Comparison of ENCODE assay signal across 20 cellular contexts in the genomic region with DNA sequence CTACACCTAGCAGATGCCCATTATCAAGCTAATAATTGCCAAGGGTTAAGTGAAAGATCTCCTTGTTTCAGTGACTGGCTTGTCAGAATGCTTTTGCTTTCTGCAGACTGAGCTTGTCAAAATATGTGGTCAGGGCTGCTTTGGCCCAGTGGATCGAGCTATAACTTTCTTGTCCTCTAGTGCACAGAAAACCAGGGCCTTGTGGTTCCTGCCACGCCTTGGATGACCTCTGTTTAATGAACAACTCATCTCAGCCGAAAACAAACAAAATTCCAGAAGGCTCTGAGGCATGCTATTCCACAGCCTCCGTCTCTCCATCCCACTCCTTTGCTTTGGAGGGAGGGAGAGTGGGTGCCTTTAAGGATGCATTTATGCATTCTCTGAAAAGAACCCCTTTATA. TPM values are rescaled to one million over a fixed set of nuclear protein-coding genes. Genes with fewer than 3 reads are reported as not detected.
DNase-seq lines count a peak whose midpoint lies in the region; ATAC-seq, FAIRE-seq and TF ChIP-seq lines count a peak whose summit lies in the region.
"Had no signal": no experiment of that assay in that cellular context is flagged by ENCODE, and none has a peak within 500 bp of the region (broad histone marks: within the 10 kb centered on the region; RNA-seq: fewer than 3 reads in every experiment).

No MANE protein-coding gene starts in this region.

- peak; percentile 94 to 97 for ATAC-seq in A549
- ATAC-seq in right lobe of liver = peak; percentile 36 to 90 (median 80)
- ATAC-seq in HG02759 (IDR thresholded peaks at IDR 0.05; ENCODE audit: unreplicated experiment) = no peak
- no peak for ATAC-seq in HG03342 (IDR thresholded peaks at IDR 0.05; ENCODE audit: unreplicated experiment)
- ATAC-seq: activated T-cell treated with anti-CD3 and anti-CD28 coated beads, Interleukin-2, amount 50 U/mL, for 4 hours; esophagus mucosa; T-cell had no signal

- no peak for TF ChIP-seq RAD21 in A549 (conservative IDR thresholded peaks at IDR 0.05 in 1 of 2, IDR thresholded peaks at IDR 0.05 in 1 of 2)

- peaks cover 47% of the 10 kb centered on the region for H3K4me1 ChIP-seq in A549
- H3K4me1 ChIP-seq in right lobe of liver = no peaks in the 10 kb centered on the region
- no peaks in the 10 kb centered on the region for H3K4me1 ChIP-seq in SJCRH30
- H3K4me1 ChIP-seq: adrenal gland, colonic mucosa, upper lobe of left lung had no signal

- CTCF ChIA-PET in A549 (lab: Yijun Ruan, JAX) = interaction anchor here (1.0 to 1.1 kb wide), 2 partner anchors 10 to 30 kb away, joined by 3 read pairs; no protein-coding TSS in a partner anchor

- no peak for TF ChIP-seq EP300 in A549 (IDR thresholded peaks at IDR 0.05)

- peak overlapping the region; percentile 79 for H3K4me2 ChIP-seq in A549

- 4% methylated on average over 3 of the region's 4 CpGs for WGBS in A549 (ENCODE audit: missing lambda C conversion rate)
- 21% methylated on average over 4 of the region's 4 CpGs for WGBS in right lobe of liver (ENCODE audit: insufficient coverage, low coverage, low lambda C conversion rate, missing lambda C conversion rate)

- POLR2A ChIA-PET in A549 (lab: Yijun Ruan, JAX) = interaction anchor here (1.0 kb wide), 1 partner anchor 14 kb away, joined by 3 read pairs; the partner anchor contains the start of gene EVC2

- TF ChIP-seq CTCF in A549 (IDR thresholded peaks at IDR 0.05) (no peak), right lobe of liver (IDR thresholded peaks at IDR 0.05) (no peak)

- H3K4me3 ChIP-seq in A549 (peak overlapping the region; percentile 12; the same call in 1 of the 3 replicates), right lobe of liver (no peak overlapping the region), SJCRH30 (no peak overlapping the region)
- H3K4me3 ChIP-seq: adrenal gland, colonic mucosa, sigmoid colon, upper lobe of left lung had no signal

- H3K27ac ChIP-seq in A549 (peak overlapping the region; percentile 79 to 83), epithelial cell of prostate (peak overlapping the region; percentile 6), right lobe of liver (no peak overlapping the region), SJCRH30 (no peak overlapping the region)
- H3K27ac ChIP-seq: adrenal gland, colonic mucosa, sigmoid colon, upper lobe of left lung had no signal

- intact Hi-C loops in right lobe of liver (cut with DNase I) = no loop called here

- H3K27me3 ChIP-seq in right lobe of liver (no peaks in the 10 kb centered on the region), SJCRH30 (no peaks in the 10 kb centered on the region)
- H3K27me3 ChIP-seq: adrenal gland, colonic mucosa, sigmoid colon, upper lobe of left lung had no signal

- no peaks in the 10 kb centered on the region for H3K9me3 ChIP-seq in A549
- H3K9me3 ChIP-seq in right lobe of liver = no peaks in the 10 kb centered on the region
- no peaks in the 10 kb centered on the region for H3K9me3 ChIP-seq in SJCRH30 (replicated peaks)
- H3K9me3 ChIP-seq: adrenal gland, colonic mucosa, sigmoid colon, upper lobe of left lung had no signal

- FAIRE-seq in A549 (lab: Jason Lieb, UNC) = no peak
- FAIRE-seq: H1 had no signal

- DNase-seq in A549 (ENCODE audit: low read depth in 1 of 2, low spot score in 1 of 2) (peak; percentile 24 to 69), M059J (ENCODE audit: low read depth) (peak; percentile 65), epithelial cell of prostate (ENCODE audit: low read depth, low spot score) (no peak), right lobe of liver (no peak), NCI-H2171 treated with DMSO at 0.1 percent for 48 hours (lab: John Stamatoyannopoulos, UW) (no peak), SJCRH30 (no peak)
- DNase-seq: activated CD4-positive, alpha-beta T cell treated with anti-CD3 and anti-CD28 coated beads for 48 hours; activated T-cell treated with anti-CD3 and anti-CD28 coated beads, Interleukin-2, amount 50 U/mL, for 4 hours; adrenal gland; colonic mucosa; NCI-H1092 treated with DMSO at 0.1 percent for 48 hours; NCI-H345; sigmoid colon; stimulated activated CD4-positive, alpha-beta T cell treated with anti-CD3 and anti-CD28 coated beads, Interleukin-4, amount 100 ng/mL, for 4 hours; T-cell; upper lobe of left lung had no signal

- H3K36me3 ChIP-seq in right lobe of liver (no peaks in the 10 kb centered on the region), SJCRH30 (peaks cover 22% of the 10 kb centered on the region)
- H3K36me3 ChIP-seq: adrenal gland, colonic mucosa, upper lobe of left lung had no signal

- TF ChIP-seq POLR2A in A549 (IDR thresholded peaks at IDR 0.05; ENCODE audit: low read length) (no peak), right lobe of liver (IDR thresholded peaks at IDR 0.05) (no peak)

TF ChIP-seq in A549, 52 proteins besides CTCF, POLR2A, EP300 and RAD21:
- TF ChIP-seq ZSCAN20 (CRISPR knock-in tag; IDR thresholded peaks at IDR 0.05) (no peak), MAX (IDR thresholded peaks at IDR 0.05) (peak; percentile 79)

RNA-seq across cellular contexts. Expression of gene EVC, which starts 11.3 kb away (rescaled TPM):
- polyA plus RNA-seq in A549 (2011; rRNA removed) = 3.0 and 5.7 TPM in 2 replicates
- 4.0 and 5.6 TPM in 2 replicates for polyA plus RNA-seq in A549 (2012; cell fraction: cytosol; rRNA removed)
- 7.5 and 12.1 TPM in 2 replicates for polyA plus RNA-seq in A549 (2012; cell fraction: nucleus; rRNA removed)
- polyA plus RNA-seq in A549 (2017; fragmentation: RNase III; extraction: RNeasy Plus Mini Kit Qiagen cat#74134 plus additional on column Dnase treatment) = 5.4 to 6.4 TPM (median 5.5 TPM) in 3 replicates
- 7.4 and 10.2 TPM in 2 replicates for polyA minus RNA-seq in A549 (2011; rRNA and poly(A)+ RNA removed)
- 8.3 and 14.5 TPM in 2 replicates for total RNA-seq in M059J (2014; rRNA removed; shearing (Covaris generic))
- 1 to 10 TPM; 2.6 to 6.5 (median 3.2) TPM for total RNA-seq in right lobe of liver
- total RNA-seq in SJCRH30 (2014; rRNA removed; shearing (Covaris generic)) = 13.8 and 14.3 TPM in 2 replicates

RNA-seq across cellular contexts. Expression of gene EVC2, which starts 14.0 kb away (rescaled TPM):
- polyA plus RNA-seq in A549 (2011; rRNA removed) (0.96 and 1.5 TPM in 2 replicates), A549 (2017; fragmentation: RNase III; extraction: RNeasy Plus Mini Kit Qiagen cat#74134 plus additional on column Dnase treatment) (1.3 to 1.5 TPM (median 1.5 TPM) in 3 replicates)
- 0.53 and 0.70 TPM in 2 replicates for polyA plus RNA-seq in A549 (2012; cell fraction: cytosol; rRNA removed)
- polyA plus RNA-seq in A549 (2012; cell fraction: nucleus; rRNA removed) = 1.7 and 1.9 TPM in 2 replicates
- 3.5 and 4.9 TPM in 2 replicates for polyA minus RNA-seq in A549 (2011; rRNA and poly(A)+ RNA removed)
- 2.5 and 5.5 TPM in 2 replicates for total RNA-seq in M059J (2014; rRNA removed; shearing (Covaris generic))
- total RNA-seq in right lobe of liver = under 1 TPM; 0.24 to 0.93 (median 0.53) TPM
- total RNA-seq in SJCRH30 (2014; rRNA removed; shearing (Covaris generic)) = 9.5 and 9.9 TPM in 2 replicates

Comparison
In these comparisons a context has a peak if more than half of its experiments do, and no peak if none do; other contexts are left out.
1. ATAC-seq: peak in A549 (2 of 2) and right lobe of liver (4 of 4); none in HG02759 (single experiment) and HG03342 (single experiment).
2. DNase-seq: peak in A549 (2 of 2) and M059J (single experiment); none in epithelial cell of prostate (single experiment), right lobe of liver (0 of 3), NCI-H2171 treated with DMSO at 0.1 percent for 48 hours (single experiment) and SJCRH30 (0 of 2).
3. H3K27ac ChIP-seq: peak in A549 (2 of 2) and epithelial cell of prostate (single experiment); none in right lobe of liver (0 of 3) and SJCRH30 (single experiment).